In genomic region chr4:165375465-165375864, GRCh38 we compare ENCODE assay signal across 15 cellular contexts. TPM values are rescaled to one million over a fixed set of nuclear protein-coding genes. Genes with fewer than 3 reads are reported as not detected.
DNase-seq lines count a peak whose midpoint lies in the region; ATAC-seq and TF ChIP-seq lines count a peak whose summit lies in the region.
"Had no signal": no experiment of that assay in that cellular context is flagged by ENCODE, and none has a peak within 500 bp of the region (broad histone marks: within the 10 kb centered on the region; RNA-seq: fewer than 3 reads in every experiment).

No MANE protein-coding gene starts in this region.

- no peak overlapping the region for H3K9ac ChIP-seq in BLaER1 treated with 17β-estradiol and CSF1 and Interleukin-3, amounts not matched to agents 10 nM and 100 nM
- H3K9ac ChIP-seq in DND-41 (ENCODE audit: low read depth, low read length): no peak overlapping the region

- H3K4me3 Mint-ChIP-seq in activated CD8-positive, alpha-beta T cell treated with anti-CD3 and anti-CD28 coated beads, Interleukin-2, amount 10 ng/mL, durations not matched to agents 7 days and 5 days: no peak overlapping the region
- H3K4me3 Mint-ChIP-seq: CD14-positive monocyte; CD4-positive, alpha-beta memory T cell had no signal

- no peaks in the 10 kb centered on the region for H3K9me3 Mint-ChIP-seq in activated CD8-positive, alpha-beta T cell treated with anti-CD3 and anti-CD28 coated beads, Interleukin-2, amount 10 ng/mL, durations not matched to agents 7 days and 5 days (ENCODE audit: insufficient read depth)

- peaks cover 0 to 8% (median 0%) of the 10 kb centered on the region in 10 experiments; a peak in 5 of 20 replicates for H3K4me1 ChIP-seq in BLaER1 treated with 17β-estradiol and CSF1 and Interleukin-3, amounts not matched to agents 10 nM and 100 nM
- H3K4me1 ChIP-seq in DND-41 (ENCODE audit: insufficient read depth, low read length) (no peaks in the 10 kb centered on the region), left lung (no peaks in the 10 kb centered on the region)

- CTCF ChIA-PET in activated CD8-positive, alpha-beta T cell treated with anti-CD3 and anti-CD28 coated beads, Interleukin-2, amount 10 ng/mL, durations not matched to agents 7 days and 5 days (lab: Charles Lee): interaction anchor here (0.7 kb wide), 1 partner anchor 25 kb away, joined by 3 read pairs; no protein-coding TSS in a partner anchor

- no peaks in the 10 kb centered on the region for H3K27me3 ChIP-seq in BLaER1 treated with 17β-estradiol and CSF1 and Interleukin-3, amounts not matched to agents 10 nM and 100 nM
- peaks cover 3% of the 10 kb centered on the region for H3K27me3 ChIP-seq in DND-41 (ENCODE audit: insufficient read depth, low read length, poor library complexity)
- H3K27me3 ChIP-seq in left lung: peaks cover 7 to 47% of the 10 kb centered on the region in 2 donors

- intact Hi-C loops in left lung (cut with DNase I): no loop called here

- H3K4me1 Mint-ChIP-seq in activated CD8-positive, alpha-beta T cell treated with anti-CD3 and anti-CD28 coated beads, Interleukin-2, amount 10 ng/mL, durations not matched to agents 7 days and 5 days (ENCODE audit: low read depth): peaks cover 13% of the 10 kb centered on the region

- no peak for TF ChIP-seq CTCF in DND-41 (IDR thresholded peaks at IDR 0.05; ENCODE audit: borderline replicate concordance, extremely low read depth, low read length, poor library complexity, severe bottlenecking)
- TF ChIP-seq CTCF in left lung (IDR thresholded peaks at IDR 0.05): no peak

- H3K9me3 ChIP-seq in BLaER1 treated with 17β-estradiol and CSF1 and Interleukin-3, amounts not matched to agents 10 nM and 100 nM (replicated peaks in 1 of 11): peaks cover 9 to 27% (median 12%) of the 10 kb centered on the region in 11 experiments
- H3K9me3 ChIP-seq in DND-41 (ENCODE audit: insufficient read depth, low read length, severe bottlenecking) (no peaks in the 10 kb centered on the region), left lung (no peaks in the 10 kb centered on the region)

- peak overlapping the region in 6 of 11 experiments; percentile 10 to 35 (median 22); a peak in 6 of 22 replicates for H3K4me2 ChIP-seq in BLaER1 treated with 17β-estradiol and CSF1 and Interleukin-3, amounts not matched to agents 10 nM and 100 nM
- no peak overlapping the region for H3K4me2 ChIP-seq in DND-41 (ENCODE audit: insufficient read depth, low read length)

- peaks cover 47% of the 10 kb centered on the region for H3K27me3 Mint-ChIP-seq in activated CD8-positive, alpha-beta T cell treated with anti-CD3 and anti-CD28 coated beads, Interleukin-2, amount 10 ng/mL, durations not matched to agents 7 days and 5 days (ENCODE audit: low read depth)

- no peaks in the 10 kb centered on the region for H3K36me3 Mint-ChIP-seq in activated CD8-positive, alpha-beta T cell treated with anti-CD3 and anti-CD28 coated beads, Interleukin-2, amount 10 ng/mL, durations not matched to agents 7 days and 5 days (ENCODE audit: low read depth)
- H3K36me3 Mint-ChIP-seq: CD4-positive, alpha-beta memory T cell had no signal

- POLR2A ChIA-PET in activated CD8-positive, alpha-beta T cell treated with anti-CD3 and anti-CD28 coated beads, Interleukin-2, amount 10 ng/mL, durations not matched to agents 7 days and 5 days (lab: Charles Lee): interaction anchor here (1.1 kb wide), 1 partner anchor 10 kb away, joined by 3 read pairs; no protein-coding TSS in a partner anchor

- H3K79me2 ChIP-seq in DND-41 (ENCODE audit: insufficient read depth, low read length): no peaks in the 10 kb centered on the region

- DNase-seq in DND-41 (peak; percentile 61), left lung (no peak)
- DNase-seq in Jurkat, Clone E6-1 (ENCODE audit: low read depth, low spot score): peak; percentile 67
- peak; percentile 31 for DNase-seq in activated CD8-positive, alpha-beta T cell treated with anti-CD3 and anti-CD28 coated beads, Interleukin-2, amount 10 ng/mL, durations not matched to agents 7 days and 5 days
- DNase-seq: Calu3; CD4-positive, alpha-beta memory T cell; COR-L47; DMS53; DMS79 treated with DMSO at 0.1 percent for 48 hours; GOT3; HCEC 1CT had no signal

- H3K27ac ChIP-seq in BLaER1 treated with 17β-estradiol and CSF1 and Interleukin-3, amounts not matched to agents 10 nM and 100 nM: no peak overlapping the region
- H3K27ac ChIP-seq in DND-41 (ENCODE audit: low read length): no peak overlapping the region
- H3K27ac ChIP-seq in left lung: no peak overlapping the region

- H3K4me3 ChIP-seq in BLaER1 treated with 17β-estradiol and CSF1 and Interleukin-3, amounts not matched to agents 10 nM and 100 nM: no peak overlapping the region
- no peak overlapping the region for H3K4me3 ChIP-seq in DND-41 (ENCODE audit: low read depth in 1 of 2, low read length in 2 of 2)
- no peak overlapping the region for H3K4me3 ChIP-seq in Jurkat, Clone E6-1 (ENCODE audit: low read length)
- H3K4me3 ChIP-seq in left lung: no peak overlapping the region

- H4K20me1 ChIP-seq in BLaER1 treated with 17β-estradiol and CSF1 and Interleukin-3, amounts not matched to agents 10 nM and 100 nM: no peaks in the 10 kb centered on the region
- no peaks in the 10 kb centered on the region for H4K20me1 ChIP-seq in DND-41 (ENCODE audit: insufficient read depth, low read length)

- no peak overlapping the region for H3K27ac Mint-ChIP-seq in activated CD8-positive, alpha-beta T cell treated with anti-CD3 and anti-CD28 coated beads, Interleukin-2, amount 10 ng/mL, durations not matched to agents 7 days and 5 days
- H3K27ac Mint-ChIP-seq: CD4-positive, alpha-beta memory T cell had no signal

- H3K36me3 ChIP-seq in BLaER1 treated with 17β-estradiol and CSF1 and Interleukin-3, amounts not matched to agents 10 nM and 100 nM: no peaks in the 10 kb centered on the region
- no peaks in the 10 kb centered on the region for H3K36me3 ChIP-seq in DND-41 (ENCODE audit: insufficient read depth, low read length)
- no peaks in the 10 kb centered on the region for H3K36me3 ChIP-seq in left lung

- H2AFZ ChIP-seq in DND-41 (ENCODE audit: low read depth, low read length): no peak overlapping the region

- peak; percentile 100 for ATAC-seq in DND-41 (ENCODE audit: insufficient read depth, low read depth)
- ATAC-seq in activated CD8-positive, alpha-beta T cell treated with anti-CD3 and anti-CD28 coated beads, Interleukin-2, amount 10 ng/mL, durations not matched to agents 7 days and 5 days: peak; percentile 20
- no peak for ATAC-seq in left lung
- no peak for ATAC-seq in GM18858 (IDR thresholded peaks at IDR 0.05; ENCODE audit: unreplicated experiment)
- ATAC-seq in GM18870 (IDR thresholded peaks at IDR 0.05; ENCODE audit: unreplicated experiment): no peak

RNA-seq across cellular contexts. Expression of gene CPE, which starts 3.3 kb away (rescaled TPM):
- not detected for polyA plus RNA-seq in Jurkat, Clone E6-1 (2012; ENCODE audit: insufficient read depth, insufficient read length)
- total RNA-seq in activated CD8-positive, alpha-beta T cell treated with anti-CD3 and anti-CD28 coated beads, Interleukin-2, amount 10 ng/mL, durations not matched to agents 7 days and 5 days: not detected
- 10 to 100 TPM; 24.5 to 28.9 TPM for total RNA-seq in left lung
- total RNA-seq: CD4-positive, alpha-beta memory T cell had no signal
- polyA plus RNA-seq: CD4-positive, alpha-beta memory T cell had no signal

RNA-seq across cellular contexts. Expression of gene MSMO1, which starts 48.0 kb away (rescaled TPM):
- 38.9 TPM for polyA plus RNA-seq in Jurkat, Clone E6-1 (2012; ENCODE audit: insufficient read depth, insufficient read length)
- total RNA-seq in activated CD8-positive, alpha-beta T cell treated with anti-CD3 and anti-CD28 coated beads, Interleukin-2, amount 10 ng/mL, durations not matched to agents 7 days and 5 days: 10 to 100 TPM; 47.4 to 51.6 TPM
- 100 to 1,000 TPM; 119 to 270 TPM for total RNA-seq in left lung

Comparison
In these comparisons a context has a peak if more than half of its experiments do, and no peak if none do; other contexts are left out.
1. ATAC-seq: peak in DND-41 (single experiment) and activated CD8-positive, alpha-beta T cell treated with anti-CD3 and anti-CD28 coated beads, Interleukin-2, amount 10 ng/mL, durations not matched to agents 7 days and 5 days (single experiment); none in left lung (single experiment), GM18858 (single experiment) and GM18870 (single experiment).
2. DNase-seq: peak in DND-41 (single experiment), Jurkat, Clone E6-1 (single experiment) and activated CD8-positive, alpha-beta T cell treated with anti-CD3 and anti-CD28 coated beads, Interleukin-2, amount 10 ng/mL, durations not matched to agents 7 days and 5 days (single experiment); none in left lung (0 of 2).
3. RNA of gene CPE, which starts 3.3 kb away (total RNA-seq): 24.5 to 28.9 TPM in left lung; not detected in activated CD8-positive, alpha-beta T cell treated with anti-CD3 and anti-CD28 coated beads, Interleukin-2, amount 10 ng/mL, durations not matched to agents 7 days and 5 days; every median in the first group is over 10 times any median in the second.